ENCODE assay signal across 1 cellular context in the genomic region with DNA sequence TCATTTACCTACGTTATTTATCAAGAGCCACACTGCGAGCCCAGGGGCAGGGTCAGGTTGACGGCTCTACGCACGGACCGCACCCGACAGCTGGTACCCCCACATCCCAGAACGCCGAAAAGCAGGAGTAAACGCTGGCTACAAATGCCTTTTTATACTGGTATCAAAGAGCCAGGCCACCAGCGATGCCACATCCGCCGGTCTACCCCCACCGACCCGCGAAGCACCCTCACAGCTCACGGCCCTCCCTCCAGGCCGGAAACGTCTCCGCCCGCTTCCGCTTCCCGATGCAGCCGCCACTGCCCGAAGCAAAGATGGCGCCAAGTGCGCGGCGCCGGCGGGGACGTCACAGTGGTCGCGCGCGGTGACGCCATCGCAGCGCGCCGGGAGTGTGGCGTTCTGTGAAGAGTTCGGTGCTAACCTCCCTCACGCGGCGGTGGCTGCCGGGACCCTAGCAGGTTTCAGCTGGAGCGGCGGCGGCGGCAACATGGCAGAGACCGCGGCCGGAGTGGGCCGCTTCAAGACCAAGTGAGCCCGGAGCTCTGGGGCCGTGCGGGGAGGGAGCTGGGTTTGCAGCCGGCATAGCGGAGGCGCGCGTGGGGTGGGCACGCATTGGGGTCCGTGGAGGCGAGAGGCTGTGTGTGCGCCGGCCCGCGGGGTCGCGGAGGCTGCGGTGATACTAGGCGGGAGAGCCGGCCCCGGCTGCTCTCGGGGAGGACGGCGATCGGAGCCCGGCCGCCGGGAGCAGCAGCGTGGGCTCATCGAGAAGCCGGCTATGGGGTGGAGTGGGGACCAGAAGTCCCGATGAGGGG.
TF ChIP-seq lines count a peak whose summit lies in the region.

A gene (plus strand): TSS at position 376 of the 812 bp plus-strand sequence. CDS start 112 bp downstream, at position 488.

TF ChIP-seq in HepG2, 621 proteins besides CTCF, POLR2A, EP300 and RAD21 (continued from another document and continues in another):
- TF ChIP-seq, protein P1, sequence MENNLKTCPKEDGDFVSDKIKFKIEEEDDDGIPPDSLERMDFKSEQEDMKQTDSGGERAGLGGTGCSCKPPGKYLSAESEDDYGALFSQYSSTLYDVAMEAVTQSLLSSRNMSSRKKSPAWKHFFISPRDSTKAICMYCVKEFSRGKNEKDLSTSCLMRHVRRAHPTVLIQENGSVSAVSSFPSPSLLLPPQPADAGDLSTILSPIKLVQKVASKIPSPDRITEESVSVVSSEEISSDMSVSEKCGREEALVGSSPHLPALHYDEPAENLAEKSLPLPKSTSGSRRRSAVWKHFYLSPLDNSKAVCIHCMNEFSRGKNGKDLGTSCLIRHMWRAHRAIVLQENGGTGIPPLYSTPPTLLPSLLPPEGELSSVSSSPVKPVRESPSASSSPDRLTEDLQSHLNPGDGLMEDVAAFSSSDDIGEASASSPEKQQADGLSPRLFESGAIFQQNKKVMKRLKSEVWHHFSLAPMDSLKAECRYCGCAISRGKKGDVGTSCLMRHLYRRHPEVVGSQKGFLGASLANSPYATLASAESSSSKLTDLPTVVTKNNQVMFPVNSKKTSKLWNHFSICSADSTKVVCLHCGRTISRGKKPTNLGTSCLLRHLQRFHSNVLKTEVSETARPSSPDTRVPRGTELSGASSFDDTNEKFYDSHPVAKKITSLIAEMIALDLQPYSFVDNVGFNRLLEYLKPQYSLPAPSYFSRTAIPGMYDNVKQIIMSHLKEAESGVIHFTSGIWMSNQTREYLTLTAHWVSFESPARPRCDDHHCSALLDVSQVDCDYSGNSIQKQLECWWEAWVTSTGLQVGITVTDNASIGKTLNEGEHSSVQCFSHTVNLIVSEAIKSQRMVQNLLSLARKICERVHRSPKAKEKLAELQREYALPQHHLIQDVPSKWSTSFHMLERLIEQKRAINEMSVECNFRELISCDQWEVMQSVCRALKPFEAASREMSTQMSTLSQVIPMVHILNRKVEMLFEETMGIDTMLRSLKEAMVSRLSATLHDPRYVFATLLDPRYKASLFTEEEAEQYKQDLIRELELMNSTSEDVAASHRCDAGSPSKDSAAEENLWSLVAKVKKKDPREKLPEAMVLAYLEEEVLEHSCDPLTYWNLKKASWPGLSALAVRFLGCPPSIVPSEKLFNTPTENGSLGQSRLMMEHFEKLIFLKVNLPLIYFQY (CRISPR knock-in tag; IDR thresholded peaks at IDR 0.05; ENCODE audit: borderline replicate concordance) = peak; percentile 47
- TF ChIP-seq TOE1 (CRISPR knock-in tag; IDR thresholded peaks at IDR 0.05) (no peak), HOXA9 (CRISPR knock-in tag; IDR thresholded peaks at IDR 0.05; ENCODE audit: borderline replicate concordance) (peak; percentile 74; the same call in 1 of the 2 replicates), ZNF329 (CRISPR knock-in tag; IDR thresholded peaks at IDR 0.05; ENCODE audit: low read depth) (no peak; the same call in 1 of the 2 replicates), TEAD3 (CRISPR knock-in tag; optimal IDR thresholded peaks at IDR 0.05; ENCODE audit: borderline replicate concordance) (peak; percentile 73), CREB1 (IDR thresholded peaks at IDR 0.05) (peak; percentile 100), CREB1 (CRISPR knock-in tag; IDR thresholded peaks at IDR 0.05) (peak; percentile 100), NRL (CRISPR knock-in tag; IDR thresholded peaks at IDR 0.05; ENCODE audit: borderline replicate concordance) (peak; percentile 49), ESRRA (CRISPR knock-in tag; IDR thresholded peaks at IDR 0.05; ENCODE audit: low read depth) (peak; percentile 63; the same call in 1 of the 2 replicates), ZFP36L2 (CRISPR knock-in tag; IDR thresholded peaks at IDR 0.05) (no peak), ZNF703 (CRISPR knock-in tag; IDR thresholded peaks at IDR 0.05; ENCODE audit: borderline replicate concordance) (no peak; the same call in 1 of the 2 replicates), KLF6 (CRISPR knock-in tag; IDR thresholded peaks at IDR 0.05) (0 out of 2 replicates have a peak, but pooled peaks have one; percentile 84), KMT2B (CRISPR knock-in tag; IDR thresholded peaks at IDR 0.05) (peak; percentile 92), GATA4 (IDR thresholded peaks at IDR 0.05; ENCODE audit: borderline replicate concordance, low read depth) (no peak; the same call in 1 of the 2 replicates), ZNF567 (CRISPR knock-in tag; IDR thresholded peaks at IDR 0.05; ENCODE audit: borderline replicate concordance) (peak; percentile 97), MAZ (IDR thresholded peaks at IDR 0.05; ENCODE audit: borderline replicate concordance, low read depth, low read length) (peak; percentile 77; the same call in 1 of the 2 replicates), MAZ (CRISPR knock-in tag; IDR thresholded peaks at IDR 0.05; ENCODE audit: low read depth) (peak; percentile 89), TCF12 (IDR thresholded peaks at IDR 0.05) (no peak), TCF12 (CRISPR knock-in tag; IDR thresholded peaks at IDR 0.05) (peak; percentile 76; the same call in 1 of the 2 replicates), ZSCAN12 (CRISPR knock-in tag; IDR thresholded peaks at IDR 0.05) (0 out of 2 replicates have a peak, but pooled peaks have one; percentile 30), ZNF441 (CRISPR knock-in tag; IDR thresholded peaks at IDR 0.05; ENCODE audit: borderline replicate concordance) (peak; percentile 55; the same call in 1 of the 2 replicates), SIN3B (IDR thresholded peaks at IDR 0.05; ENCODE audit: low read length) (peak; percentile 92), ZNF225 (CRISPR knock-in tag; IDR thresholded peaks at IDR 0.05) (peak; percentile 30; the same call in 1 of the 2 replicates), ZNF430 (CRISPR knock-in tag; IDR thresholded peaks at IDR 0.05) (peak; percentile 86; the same call in 1 of the 2 replicates), PRMT3 (CRISPR knock-in tag; IDR thresholded peaks at IDR 0.05; ENCODE audit: borderline replicate concordance, low read depth) (no peak)
- TF ChIP-seq, protein P2, sequence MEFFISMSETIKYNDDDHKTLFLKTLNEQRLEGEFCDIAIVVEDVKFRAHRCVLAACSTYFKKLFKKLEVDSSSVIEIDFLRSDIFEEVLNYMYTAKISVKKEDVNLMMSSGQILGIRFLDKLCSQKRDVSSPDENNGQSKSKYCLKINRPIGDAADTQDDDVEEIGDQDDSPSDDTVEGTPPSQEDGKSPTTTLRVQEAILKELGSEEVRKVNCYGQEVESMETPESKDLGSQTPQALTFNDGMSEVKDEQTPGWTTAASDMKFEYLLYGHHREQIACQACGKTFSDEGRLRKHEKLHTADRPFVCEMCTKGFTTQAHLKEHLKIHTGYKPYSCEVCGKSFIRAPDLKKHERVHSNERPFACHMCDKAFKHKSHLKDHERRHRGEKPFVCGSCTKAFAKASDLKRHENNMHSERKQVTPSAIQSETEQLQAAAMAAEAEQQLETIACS (CRISPR knock-in tag; IDR thresholded peaks at IDR 0.05) = peak; percentile 88
- TF ChIP-seq, protein P3, sequence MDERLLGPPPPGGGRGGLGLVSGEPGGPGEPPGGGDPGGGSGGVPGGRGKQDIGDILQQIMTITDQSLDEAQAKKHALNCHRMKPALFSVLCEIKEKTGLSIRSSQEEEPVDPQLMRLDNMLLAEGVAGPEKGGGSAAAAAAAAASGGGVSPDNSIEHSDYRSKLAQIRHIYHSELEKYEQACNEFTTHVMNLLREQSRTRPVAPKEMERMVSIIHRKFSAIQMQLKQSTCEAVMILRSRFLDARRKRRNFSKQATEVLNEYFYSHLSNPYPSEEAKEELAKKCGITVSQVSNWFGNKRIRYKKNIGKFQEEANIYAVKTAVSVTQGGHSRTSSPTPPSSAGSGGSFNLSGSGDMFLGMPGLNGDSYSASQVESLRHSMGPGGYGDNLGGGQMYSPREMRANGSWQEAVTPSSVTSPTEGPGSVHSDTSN (CRISPR knock-in tag; IDR thresholded peaks at IDR 0.05) = no peak; the same call in 1 of the 2 replicates
- TF ChIP-seq, protein P4, sequence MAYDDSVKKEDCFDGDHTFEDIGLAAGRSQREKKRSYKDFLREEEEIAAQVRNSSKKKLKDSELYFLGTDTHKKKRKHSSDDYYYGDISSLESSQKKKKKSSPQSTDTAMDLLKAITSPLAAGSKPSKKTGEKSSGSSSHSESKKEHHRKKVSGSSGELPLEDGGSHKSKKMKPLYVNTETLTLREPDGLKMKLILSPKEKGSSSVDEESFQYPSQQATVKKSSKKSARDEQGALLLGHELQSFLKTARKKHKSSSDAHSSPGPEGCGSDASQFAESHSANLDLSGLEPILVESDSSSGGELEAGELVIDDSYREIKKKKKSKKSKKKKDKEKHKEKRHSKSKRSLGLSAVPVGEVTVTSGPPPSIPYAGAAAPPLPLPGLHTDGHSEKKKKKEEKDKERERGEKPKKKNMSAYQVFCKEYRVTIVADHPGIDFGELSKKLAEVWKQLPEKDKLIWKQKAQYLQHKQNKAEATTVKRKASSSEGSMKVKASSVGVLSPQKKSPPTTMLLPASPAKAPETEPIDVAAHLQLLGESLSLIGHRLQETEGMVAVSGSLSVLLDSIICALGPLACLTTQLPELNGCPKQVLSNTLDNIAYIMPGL (CRISPR knock-in tag; IDR thresholded peaks at IDR 0.05; ENCODE audit: borderline replicate concordance in 1 of 2, low read depth in 1 of 2) = peak; percentile 94 to 95
- TF ChIP-seq, protein P5, sequence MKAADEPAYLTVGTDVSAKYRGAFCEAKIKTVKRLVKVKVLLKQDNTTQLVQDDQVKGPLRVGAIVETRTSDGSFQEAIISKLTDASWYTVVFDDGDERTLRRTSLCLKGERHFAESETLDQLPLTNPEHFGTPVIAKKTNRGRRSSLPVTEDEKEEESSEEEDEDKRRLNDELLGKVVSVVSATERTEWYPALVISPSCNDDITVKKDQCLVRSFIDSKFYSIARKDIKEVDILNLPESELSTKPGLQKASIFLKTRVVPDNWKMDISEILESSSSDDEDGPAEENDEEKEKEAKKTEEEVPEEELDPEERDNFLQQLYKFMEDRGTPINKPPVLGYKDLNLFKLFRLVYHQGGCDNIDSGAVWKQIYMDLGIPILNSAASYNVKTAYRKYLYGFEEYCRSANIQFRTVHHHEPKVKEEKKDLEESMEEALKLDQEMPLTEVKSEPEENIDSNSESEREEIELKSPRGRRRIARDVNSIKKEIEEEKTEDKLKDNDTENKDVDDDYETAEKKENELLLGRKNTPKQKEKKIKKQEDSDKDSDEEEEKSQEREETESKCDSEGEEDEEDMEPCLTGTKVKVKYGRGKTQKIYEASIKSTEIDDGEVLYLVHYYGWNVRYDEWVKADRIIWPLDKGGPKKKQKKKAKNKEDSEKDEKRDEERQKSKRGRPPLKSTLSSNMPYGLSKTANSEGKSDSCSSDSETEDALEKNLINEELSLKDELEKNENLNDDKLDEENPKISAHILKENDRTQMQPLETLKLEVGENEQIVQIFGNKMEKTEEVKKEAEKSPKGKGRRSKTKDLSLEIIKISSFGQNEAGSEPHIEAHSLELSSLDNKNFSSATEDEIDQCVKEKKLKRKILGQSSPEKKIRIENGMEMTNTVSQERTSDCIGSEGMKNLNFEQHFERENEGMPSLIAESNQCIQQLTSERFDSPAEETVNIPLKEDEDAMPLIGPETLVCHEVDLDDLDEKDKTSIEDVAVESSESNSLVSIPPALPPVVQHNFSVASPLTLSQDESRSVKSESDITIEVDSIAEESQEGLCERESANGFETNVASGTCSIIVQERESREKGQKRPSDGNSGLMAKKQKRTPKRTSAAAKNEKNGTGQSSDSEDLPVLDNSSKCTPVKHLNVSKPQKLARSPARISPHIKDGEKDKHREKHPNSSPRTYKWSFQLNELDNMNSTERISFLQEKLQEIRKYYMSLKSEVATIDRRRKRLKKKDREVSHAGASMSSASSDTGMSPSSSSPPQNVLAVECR (CRISPR knock-in tag; IDR thresholded peaks at IDR 0.05; ENCODE audit: borderline replicate concordance) = peak; percentile 99
- TF ChIP-seq, protein P6, sequence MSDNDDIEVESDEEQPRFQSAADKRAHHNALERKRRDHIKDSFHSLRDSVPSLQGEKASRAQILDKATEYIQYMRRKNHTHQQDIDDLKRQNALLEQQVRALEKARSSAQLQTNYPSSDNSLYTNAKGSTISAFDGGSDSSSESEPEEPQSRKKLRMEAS (IDR thresholded peaks at IDR 0.05) = peak; percentile 87
- TF ChIP-seq, protein P7, sequence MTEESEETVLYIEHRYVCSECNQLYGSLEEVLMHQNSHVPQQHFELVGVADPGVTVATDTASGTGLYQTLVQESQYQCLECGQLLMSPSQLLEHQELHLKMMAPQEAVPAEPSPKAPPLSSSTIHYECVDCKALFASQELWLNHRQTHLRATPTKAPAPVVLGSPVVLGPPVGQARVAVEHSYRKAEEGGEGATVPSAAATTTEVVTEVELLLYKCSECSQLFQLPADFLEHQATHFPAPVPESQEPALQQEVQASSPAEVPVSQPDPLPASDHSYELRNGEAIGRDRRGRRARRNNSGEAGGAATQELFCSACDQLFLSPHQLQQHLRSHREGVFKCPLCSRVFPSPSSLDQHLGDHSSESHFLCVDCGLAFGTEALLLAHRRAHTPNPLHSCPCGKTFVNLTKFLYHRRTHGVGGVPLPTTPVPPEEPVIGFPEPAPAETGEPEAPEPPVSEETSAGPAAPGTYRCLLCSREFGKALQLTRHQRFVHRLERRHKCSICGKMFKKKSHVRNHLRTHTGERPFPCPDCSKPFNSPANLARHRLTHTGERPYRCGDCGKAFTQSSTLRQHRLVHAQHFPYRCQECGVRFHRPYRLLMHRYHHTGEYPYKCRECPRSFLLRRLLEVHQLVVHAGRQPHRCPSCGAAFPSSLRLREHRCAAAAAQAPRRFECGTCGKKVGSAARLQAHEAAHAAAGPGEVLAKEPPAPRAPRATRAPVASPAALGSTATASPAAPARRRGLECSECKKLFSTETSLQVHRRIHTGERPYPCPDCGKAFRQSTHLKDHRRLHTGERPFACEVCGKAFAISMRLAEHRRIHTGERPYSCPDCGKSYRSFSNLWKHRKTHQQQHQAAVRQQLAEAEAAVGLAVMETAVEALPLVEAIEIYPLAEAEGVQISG (CRISPR knock-in tag; IDR thresholded peaks at IDR 0.05) = peak; percentile 97
- TF ChIP-seq, protein P8, sequence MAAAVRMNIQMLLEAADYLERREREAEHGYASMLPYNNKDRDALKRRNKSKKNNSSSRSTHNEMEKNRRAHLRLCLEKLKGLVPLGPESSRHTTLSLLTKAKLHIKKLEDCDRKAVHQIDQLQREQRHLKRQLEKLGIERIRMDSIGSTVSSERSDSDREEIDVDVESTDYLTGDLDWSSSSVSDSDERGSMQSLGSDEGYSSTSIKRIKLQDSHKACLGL (CRISPR knock-in tag; IDR thresholded peaks at IDR 0.05) = peak; percentile 91
